In the genomic region with DNA sequence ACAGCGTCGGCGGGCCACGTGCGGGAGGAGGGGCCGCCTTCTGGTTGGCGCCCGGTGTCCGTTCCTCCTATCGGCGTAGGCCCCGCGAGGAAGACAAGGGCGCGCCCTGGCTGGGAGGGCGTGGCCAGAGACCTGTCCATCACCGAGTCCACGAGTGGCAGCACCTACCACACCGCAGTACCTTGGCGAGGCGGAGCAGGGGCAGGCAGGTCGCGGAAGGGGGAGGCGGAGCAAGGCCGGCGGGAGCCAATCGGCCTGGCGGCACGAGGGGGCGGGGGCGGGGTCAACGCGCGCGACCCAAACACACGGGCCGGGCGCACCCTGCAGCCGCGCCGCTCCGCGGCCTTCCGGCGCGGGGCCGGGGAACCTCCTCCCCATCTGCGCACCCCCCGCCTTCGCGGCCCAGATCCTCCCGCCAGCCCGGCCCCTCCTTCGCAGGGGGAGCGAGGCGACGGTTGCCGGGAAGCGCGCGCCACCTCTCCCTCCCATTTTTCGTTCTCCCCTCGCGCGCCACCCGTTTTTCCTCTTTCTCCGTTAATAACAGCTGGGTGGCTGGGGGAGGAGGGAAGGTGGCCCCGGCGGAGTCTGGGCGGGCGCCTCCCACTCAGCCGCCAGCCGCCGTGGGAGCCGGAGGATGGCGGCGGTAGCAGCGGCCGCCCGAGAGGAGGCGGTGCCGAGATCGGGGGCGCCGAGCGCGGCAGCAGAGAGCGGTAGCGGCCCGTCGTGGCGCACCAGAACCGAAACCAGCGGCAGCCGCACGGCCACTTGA, we compare ENCODE assay signal across 8 cellular contexts. TPM values are rescaled to one million over a fixed set of nuclear protein-coding genes. Genes with fewer than 3 reads are reported as not detected.
DNase-seq lines count a peak whose midpoint lies in the region; ATAC-seq and TF ChIP-seq lines count a peak whose summit lies in the region.

A gene (plus strand): TSS at position 300 of the 769 bp plus-strand sequence. CDS start 761 bp downstream, outside the sequence.

- peaks cover 32 to 55% (median 38%) of the 10 kb centered on the region in 4 donors for H3K4me1 Mint-ChIP-seq in CD4-positive, alpha-beta memory T cell
- peaks cover 40% of the 10 kb centered on the region for H3K4me1 Mint-ChIP-seq in activated CD4-positive, alpha-beta memory T cell treated with anti-CD3 and anti-CD28 coated beads, Interleukin-2, amount 10 ng/mL, durations not matched to agents 7 days and 5 days

- H3K36me3 ChIP-seq in CD4-positive, alpha-beta memory T cell (ENCODE audit: insufficient read depth, low read length), result no peaks in the 10 kb centered on the region
- no peaks in the 10 kb centered on the region for H3K36me3 ChIP-seq in lower lobe of right lung

- peak within 1 kb of the TSS; percentile 72 to 97 (median 95) for H3K27ac Mint-ChIP-seq in CD4-positive, alpha-beta memory T cell
- peak within 1 kb of the TSS; percentile 83 for H3K27ac Mint-ChIP-seq in activated CD4-positive, alpha-beta memory T cell treated with anti-CD3 and anti-CD28 coated beads, Interleukin-2, amount 10 ng/mL, durations not matched to agents 7 days and 5 days

- intact Hi-C loops in CD4-positive, alpha-beta memory T cell (cut with micrococcal nuclease), result loop anchor here (1.0 to 10.0 kb wide), 8 partner anchors 64 to 310 kb away; a partner anchor contains a TSS
- intact Hi-C loops in lower lobe of right lung (cut with DNase I), result no loop called here

- H3K4me3 Mint-ChIP-seq in CD4-positive, alpha-beta memory T cell, result peak within 1 kb of the TSS; percentile 83 to 95 (median 87)
- peak within 1 kb of the TSS; percentile 75 for H3K4me3 Mint-ChIP-seq in activated CD4-positive, alpha-beta memory T cell treated with anti-CD3 and anti-CD28 coated beads, Interleukin-2, amount 10 ng/mL, durations not matched to agents 7 days and 5 days

- no peaks in the 10 kb centered on the region for H3K9me3 ChIP-seq in CD4-positive, alpha-beta memory T cell (ENCODE audit: control insufficient read depth in 1 of 2, low read length in 2 of 2)
- no peaks in the 10 kb centered on the region for H3K9me3 ChIP-seq in lower lobe of right lung

- H3K4me3 ChIP-seq in CD4-positive, alpha-beta memory T cell (ENCODE audit: low read length in 2 of 2), result peak within 1 kb of the TSS; percentile 57 to 62
- peak within 1 kb of the TSS; percentile 66 for H3K4me3 ChIP-seq in lower lobe of right lung

- peaks cover 0 to 17% of the 10 kb centered on the region in 2 donors for H3K36me3 Mint-ChIP-seq in CD4-positive, alpha-beta memory T cell
- H3K36me3 Mint-ChIP-seq in activated CD4-positive, alpha-beta memory T cell treated with anti-CD3 and anti-CD28 coated beads, Interleukin-2, amount 10 ng/mL, durations not matched to agents 7 days and 5 days (ENCODE audit: low read depth), result peaks cover 20% of the 10 kb centered on the region

- H3K9me3 Mint-ChIP-seq in CD4-positive, alpha-beta memory T cell, result no peaks in the 10 kb centered on the region
- no peaks in the 10 kb centered on the region for H3K9me3 Mint-ChIP-seq in activated CD4-positive, alpha-beta memory T cell treated with anti-CD3 and anti-CD28 coated beads, Interleukin-2, amount 10 ng/mL, durations not matched to agents 7 days and 5 days

- POLR2A ChIA-PET in CD4-positive, alpha-beta memory T cell (lab: Charles Lee; ENCODE audit: partially characterized antibody), result interaction anchor here (0.7 to 3.8 kb wide), 20 partner anchors 16 to 456 kb away, joined by 3 to 117 read pairs (median 4); a partner anchor contains a TSS
- POLR2A ChIA-PET in activated CD4-positive, alpha-beta memory T cell treated with anti-CD3 and anti-CD28 coated beads, Interleukin-2, amount 10 ng/mL, durations not matched to agents 7 days and 5 days (lab: Charles Lee), result interaction anchor here (1.1 to 5.0 kb wide), 10 partner anchors 11 to 194 kb away, joined by 3 to 62 read pairs (median 8); a partner anchor contains a TSS

- peak within 1 kb of the TSS; percentile 68 for H3K27ac ChIP-seq in CD4-positive, alpha-beta memory T cell (ENCODE audit: low read depth, low read length)
- H3K27ac ChIP-seq in lower lobe of right lung, result peak within 1 kb of the TSS; percentile 98

- peaks cover 44% of the 10 kb centered on the region for H3K4me1 ChIP-seq in CD4-positive, alpha-beta memory T cell (ENCODE audit: insufficient read depth, low read length)
- H3K4me1 ChIP-seq in lower lobe of right lung, result peaks cover 41% of the 10 kb centered on the region

- peak; percentile 86 for ATAC-seq in GM19452 (IDR thresholded peaks at IDR 0.05; ENCODE audit: unreplicated experiment)
- peak; percentile 95 to 97 for ATAC-seq in lower lobe of right lung

- CTCF ChIA-PET in CD4-positive, alpha-beta memory T cell (lab: Charles Lee; ENCODE audit: partially characterized antibody), result interaction anchor here (0.7 to 4.1 kb wide), 6 partner anchors 17 to 68 kb away, joined by 3 to 19 read pairs (median 3); no protein-coding TSS in a partner anchor
- CTCF ChIA-PET in activated CD4-positive, alpha-beta memory T cell treated with anti-CD3 and anti-CD28 coated beads, Interleukin-2, amount 10 ng/mL, durations not matched to agents 7 days and 5 days (lab: Charles Lee), result interaction anchor here (0.6 to 2.6 kb wide), 3 partner anchors 38 to 67 kb away, joined by 3 to 11 read pairs (median 5); no protein-coding TSS in a partner anchor

- no peaks in the 10 kb centered on the region for H3K27me3 ChIP-seq in CD4-positive, alpha-beta memory T cell (ENCODE audit: insufficient read depth, low read length)
- no peaks in the 10 kb centered on the region for H3K27me3 ChIP-seq in lower lobe of right lung (ENCODE audit: low read depth)

- peaks cover 0 to 1% of the 10 kb centered on the region in 2 donors for H3K27me3 Mint-ChIP-seq in CD4-positive, alpha-beta memory T cell
- H3K27me3 Mint-ChIP-seq in activated CD4-positive, alpha-beta memory T cell treated with anti-CD3 and anti-CD28 coated beads, Interleukin-2, amount 10 ng/mL, durations not matched to agents 7 days and 5 days, result no peaks in the 10 kb centered on the region

- peak; percentile 97 to 100 (median 99) for DNase-seq in CD4-positive, alpha-beta memory T cell
- peak; percentile 99 for DNase-seq in HK-2 (ENCODE audit: unreplicated experiment)
- peak; percentile 95 for DNase-seq in NCI-H82 treated with DMSO at 0.1 percent for 48 hours (lab: John Stamatoyannopoulos, UW; ENCODE audit: unreplicated experiment)
- DNase-seq in activated CD4-positive, alpha-beta memory T cell treated with anti-CD3 and anti-CD28 coated beads, Interleukin-2, amount 10 ng/mL, durations not matched to agents 7 days and 5 days, result peak; percentile 99
- DNase-seq in ecto neural progenitor cell (ENCODE audit: low spot score), result peak; percentile 98
- DNase-seq in lower lobe of right lung, result peak; percentile 100
- DNase-seq in stimulated activated CD4-positive, alpha-beta T cell treated with anti-CD3 and anti-CD28 coated beads, TNF-alpha, amount 100 ng/mL, for 24 hours (ENCODE audit: low read depth in 3 of 3), result peak; percentile 96 to 99 (median 97)

- TF ChIP-seq CTCF in lower lobe of right lung (IDR thresholded peaks at IDR 0.05), result peak; percentile 49

RNA-seq across cellular contexts. Expression of the gene that starts here (rescaled TPM):
- total RNA-seq in CD4-positive, alpha-beta memory T cell, result 10 to 100 TPM; 37.3 to 39.4 TPM
- polyA plus RNA-seq in CD4-positive, alpha-beta memory T cell, result 1 to 10 TPM in 1 of 2 donors, under 1 TPM in 1; 0.59 to 3.5 TPM
- 10 to 100 TPM; 17.9 to 18.5 TPM for total RNA-seq in activated CD4-positive, alpha-beta memory T cell treated with anti-CD3 and anti-CD28 coated beads, Interleukin-2, amount 10 ng/mL, durations not matched to agents 7 days and 5 days
- 26.6 TPM for total RNA-seq in lower lobe of right lung

Comparison
In these comparisons a context has a peak if more than half of its experiments do, and no peak if none do; other contexts are left out.
1. Peak in every context shown above with its lines: DNase-seq, ATAC-seq, H3K4me3 ChIP-seq and H3K27ac ChIP-seq.